Comparison of ENCODE assay signal across 12 cellular contexts in the genomic region with DNA sequence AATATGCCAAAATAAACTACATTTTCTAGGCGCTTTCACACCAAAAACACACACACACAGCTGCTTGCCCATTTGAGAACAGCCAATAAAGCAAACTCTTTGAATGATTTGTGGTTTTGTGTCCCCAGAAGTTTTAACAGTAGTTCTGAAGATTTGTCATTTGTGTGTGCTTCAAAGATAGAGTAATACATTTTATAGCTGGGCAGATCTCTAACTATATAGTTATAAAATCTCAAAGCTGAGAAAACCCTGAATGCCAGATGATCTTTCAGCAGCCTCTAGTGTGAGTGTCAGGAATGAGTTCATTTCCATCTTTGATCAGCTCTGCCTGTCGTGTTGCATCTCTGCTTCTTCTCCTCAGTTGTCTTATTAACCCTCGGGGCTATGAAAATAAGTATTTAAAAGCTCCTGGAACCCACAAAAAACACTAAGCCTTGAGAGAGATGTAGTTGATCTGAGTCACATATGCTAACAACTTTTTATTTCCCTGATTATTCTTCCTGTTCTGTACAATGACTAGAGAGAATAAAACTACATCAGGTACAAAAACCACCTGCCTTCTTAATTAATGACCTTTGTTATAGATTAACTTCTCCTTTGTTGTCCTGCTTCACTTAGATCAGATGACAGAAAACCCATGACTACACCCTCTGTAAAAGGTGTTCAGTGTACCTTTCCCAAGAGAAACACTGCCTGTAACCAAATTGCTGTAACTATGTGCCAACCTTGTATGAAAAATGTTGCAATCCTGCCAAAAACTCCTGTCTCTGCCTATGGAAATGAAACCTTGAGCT. TPM values are rescaled to one million over a fixed set of nuclear protein-coding genes. Genes with fewer than 3 reads are reported as not detected.
DNase-seq lines count a peak whose midpoint lies in the region; ATAC-seq, FAIRE-seq and TF ChIP-seq lines count a peak whose summit lies in the region.
"Had no signal": no experiment of that assay in that cellular context is flagged by ENCODE, and none has a peak within 500 bp of the region (broad histone marks: within the 10 kb centered on the region; RNA-seq: fewer than 3 reads in every experiment).

No MANE protein-coding gene starts in this region.

- H4K20me1 ChIP-seq in endothelial cell of umbilical vein (replicated peaks; ENCODE audit: control insufficient read depth, extremely low read depth, insufficient read depth, low read length): no peaks in the 10 kb centered on the region
- H4K20me1 ChIP-seq: BLaER1 had no signal

- BruUV-seq in Calu3 (replicated peaks; lab: Mats Ljungman, UMichigan) (no TSS peak), endothelial cell of umbilical vein (replicated peaks; lab: Mats Ljungman, UMichigan) (no TSS peak)

- intact Hi-C loops in Calu3 (cut with micrococcal nuclease; ENCODE audit: unreplicated experiment): loop anchor here (1.0 to 10.0 kb wide), 6 partner anchors 24 to 710 kb away; no protein-coding TSS in a partner anchor
- intact Hi-C loops in endothelial cell of umbilical vein (cut with micrococcal nuclease): loop anchor here (2.0 kb wide), 2 partner anchors 76 to 98 kb away; a partner anchor contains a TSS

- peaks cover 15% of the 10 kb centered on the region for H3K36me3 Mint-ChIP-seq in Calu3 (ENCODE audit: insufficient read depth, unreplicated experiment)
- H3K36me3 Mint-ChIP-seq in naive thymus-derived CD8-positive, alpha-beta T cell: no peaks in the 10 kb centered on the region

- no peaks in the 10 kb centered on the region for H3K9me3 Mint-ChIP-seq in Calu3 (ENCODE audit: low read depth, unreplicated experiment)
- H3K9me3 Mint-ChIP-seq in naive thymus-derived CD8-positive, alpha-beta T cell: no peaks in the 10 kb centered on the region

- no peaks in the 10 kb centered on the region for H3K36me3 ChIP-seq in endothelial cell of umbilical vein (ENCODE audit: control insufficient read depth in 2 of 2, extremely low read depth in 1 of 2, insufficient read depth in 2 of 2, low read length in 2 of 2)
- H3K36me3 ChIP-seq: BLaER1 had no signal

- no peaks in the 10 kb centered on the region for H3K9me1 ChIP-seq in endothelial cell of umbilical vein (replicated peaks; ENCODE audit: control insufficient read depth, extremely low read depth, insufficient read depth, low read length)

- TF ChIP-seq CTCF in Calu3 (IDR thresholded peaks at IDR 0.05; ENCODE audit: unreplicated experiment) (no peak), endothelial cell of umbilical vein (IDR thresholded peaks at IDR 0.05; ENCODE audit: extremely low read depth in 1 of 2, insufficient read depth in 1 of 2, low read depth in 1 of 2, low read length in 2 of 2) (no peak)

- no peaks in the 10 kb centered on the region for H3K79me2 ChIP-seq in endothelial cell of umbilical vein (ENCODE audit: control insufficient read depth, insufficient read depth, low read length)

- dilution Hi-C loops in endothelial cell of umbilical vein (cut with MboI; ENCODE audit: extremely low pct_ligation_motif_present, low sequenced_read_pairs): no loop called here

- no peaks in the 10 kb centered on the region for H3K4me1 ChIP-seq in endothelial cell of umbilical vein (ENCODE audit: control insufficient read depth, extremely low read depth, insufficient read depth, low read length)

- peaks cover 46% of the 10 kb centered on the region for H3K4me1 Mint-ChIP-seq in Calu3 (ENCODE audit: low read depth, unreplicated experiment)
- H3K4me1 Mint-ChIP-seq in naive thymus-derived CD8-positive, alpha-beta T cell: peaks cover 11 to 29% (median 21%) of the 10 kb centered on the region in 4 donors

- peak overlapping the region; percentile 45 for H3K4me3 Mint-ChIP-seq in Calu3 (ENCODE audit: low read depth, unreplicated experiment)
- H3K4me3 Mint-ChIP-seq in naive thymus-derived CD8-positive, alpha-beta T cell: peak overlapping the region in 7 of 10 donors; percentile 5 to 80 (median 33)

- H3K27ac Mint-ChIP-seq in Calu3 (ENCODE audit: unreplicated experiment): peak overlapping the region; percentile 87
- H3K27ac Mint-ChIP-seq in naive thymus-derived CD8-positive, alpha-beta T cell: peak overlapping the region in 5 of 10 donors; percentile 6 to 95 (median 57)

- CTCF ChIA-PET in Calu3 (lab: Charles Lee) (interaction anchor here (0.5 to 6.7 kb wide), 11 partner anchors 11 to 328 kb away, joined by 3 to 80 read pairs (median 4); a partner anchor contains a TSS), endothelial cell of umbilical vein (lab: Charles Lee) (interaction anchor here (0.6 to 4.3 kb wide), 10 partner anchors 11 to 710 kb away, joined by 3 to 19 read pairs (median 4); no protein-coding TSS in a partner anchor)

- H3K27ac ChIP-seq in endothelial cell of umbilical vein (ENCODE audit: insufficient read depth, low read depth, low read length): no peak overlapping the region
- H3K27ac ChIP-seq: BLaER1 had no signal

- no peak overlapping the region for H3K9ac ChIP-seq in endothelial cell of umbilical vein (replicated peaks; ENCODE audit: extremely low read depth, insufficient read depth, low read length)
- H3K9ac ChIP-seq: BLaER1 had no signal

- H2AFZ ChIP-seq in endothelial cell of umbilical vein (ENCODE audit: low read depth, low read length): no peak overlapping the region

- H3K4me3 ChIP-seq in endothelial cell of umbilical vein (replicated peaks in 1 of 3; ENCODE audit: insufficient read depth in 1 of 3, low read depth in 1 of 3, low read length in 3 of 3): no peak overlapping the region
- H3K4me3 ChIP-seq: BLaER1 had no signal

- H3K27me3 Mint-ChIP-seq in Calu3 (ENCODE audit: unreplicated experiment): no peaks in the 10 kb centered on the region
- H3K27me3 Mint-ChIP-seq in naive thymus-derived CD8-positive, alpha-beta T cell: no peaks in the 10 kb centered on the region

- ATAC-seq in naive thymus-derived CD8-positive, alpha-beta T cell: no peak
- ATAC-seq in HG03571 (IDR thresholded peaks at IDR 0.05; ENCODE audit: unreplicated experiment) (no peak), GM18511 (IDR thresholded peaks at IDR 0.05; ENCODE audit: unreplicated experiment) (no peak), GM19455 (IDR thresholded peaks at IDR 0.05; ENCODE audit: unreplicated experiment) (no peak)

- peak; percentile 38 for DNase-seq in Calu3
- DNase-seq in NCI-H2107 treated with DMSO at 0.1 percent for 48 hours (lab: John Stamatoyannopoulos, UW; ENCODE audit: unreplicated experiment): peak; percentile 77
- no peak for DNase-seq in endothelial cell of umbilical vein (ENCODE audit: low read depth, low spot score)
- no peak for DNase-seq in naive thymus-derived CD8-positive, alpha-beta T cell
- no peak for DNase-seq in stimulated activated CD4-positive, alpha-beta T cell treated with anti-CD3 and anti-CD28 coated beads, Interleukin-4, amount 100 ng/mL, for 24 hours
- DNase-seq: activated CD4-positive, alpha-beta T cell treated with anti-CD3 and anti-CD28 coated beads for 48 hours; Karpas-422 had no signal

- no peaks in the 10 kb centered on the region for H3K9me3 ChIP-seq in endothelial cell of umbilical vein (replicated peaks; ENCODE audit: control insufficient read depth, insufficient read depth, low read length)
- H3K9me3 ChIP-seq: BLaER1 had no signal

- no peak for TF ChIP-seq POLR2A in endothelial cell of umbilical vein (IDR thresholded peaks at IDR 0.05; ENCODE audit: low read depth, low read length)

- POLR2A ChIA-PET in endothelial cell of umbilical vein (lab: Charles Lee): no interaction called here
- POLR2A ChIA-PET in naive thymus-derived CD8-positive, alpha-beta T cell (lab: Charles Lee): interaction anchor here (2.2 kb wide), 1 partner anchor 76 kb away, joined by 5 read pairs; a partner anchor contains a TSS

- H3K27me3 ChIP-seq in endothelial cell of umbilical vein (ENCODE audit: control insufficient read depth in 2 of 2, insufficient read depth in 2 of 2, low read length in 2 of 2): peaks cover 2 to 8% of the 10 kb centered on the region in 2 experiments
- H3K27me3 ChIP-seq: BLaER1 had no signal

- peak; percentile 42 for FAIRE-seq in endothelial cell of umbilical vein (lab: Jason Lieb, UNC)

- peak overlapping the region; percentile 16 for H3K4me2 ChIP-seq in endothelial cell of umbilical vein (ENCODE audit: insufficient read depth, low read length)

TF ChIP-seq in endothelial cell of umbilical vein, 7 proteins besides CTCF, POLR2A, EP300 and RAD21:
- TF ChIP-seq POLR2AphosphoS5 (IDR thresholded peaks at IDR 0.05; ENCODE audit: insufficient read depth, low read depth, low read length) (no peak), EZH2 (IDR thresholded peaks at IDR 0.05; ENCODE audit: borderline replicate concordance, low read depth, low read length, severe bottlenecking) (no peak), FOS (IDR thresholded peaks at IDR 0.05; ENCODE audit: borderline replicate concordance, insufficient read depth, low read length) (no peak), MYC (IDR thresholded peaks at IDR 0.05; ENCODE audit: low read depth, low read length) (no peak), JUN (IDR thresholded peaks at IDR 0.05; ENCODE audit: borderline replicate concordance, insufficient read depth, insufficient read length, low read depth) (no peak)

RNA-seq across cellular contexts. Expression of a gene that starts 30.0 kb away (rescaled TPM):
- total RNA-seq in Calu3 (2022): 7.5 and 10.5 TPM in 2 replicates
- not detected in 2 replicates for total RNA-seq in endothelial cell of umbilical vein
- not detected in 2 replicates for polyA plus RNA-seq in endothelial cell of umbilical vein
- polyA plus RNA-seq in endothelial cell of umbilical vein (2011; cell fraction: cytosol; rRNA removed): not detected in 2 replicates
- polyA plus RNA-seq in endothelial cell of umbilical vein (2011; cell fraction: nucleus; rRNA removed): 0.07 and 0.09 TPM in 2 replicates
- 0.08 TPM in 1 of 2 replicates, not detected in the other for polyA plus RNA-seq in endothelial cell of umbilical vein (2012)
- polyA minus RNA-seq in endothelial cell of umbilical vein: not detected in 2 replicates
- not detected for polyA minus RNA-seq in endothelial cell of umbilical vein (2011; cell fraction: cytosol; rRNA and poly(A)+ RNA removed)
- 0.38 TPM in 1 of 2 replicates, not detected in the other for polyA minus RNA-seq in endothelial cell of umbilical vein (2011; cell fraction: nucleus; rRNA and poly(A)+ RNA removed)
- total RNA-seq in naive thymus-derived CD8-positive, alpha-beta T cell: 1 to 10 TPM in 1 of 2 experiments, under 1 TPM in 1; 0.49 to 1.2 TPM
- polyA plus RNA-seq in naive thymus-derived CD8-positive, alpha-beta T cell: under 1 TPM; 0.21 to 0.24 (median 0.24) TPM
- total RNA-seq: myocyte had no signal

Comparison
In these comparisons a context has a peak if more than half of its experiments do, and no peak if none do; other contexts are left out.
1. DNase-seq: peak in Calu3 (single experiment) and NCI-H2107 treated with DMSO at 0.1 percent for 48 hours (single experiment); none in endothelial cell of umbilical vein (single experiment), naive thymus-derived CD8-positive, alpha-beta T cell (0 of 10) and stimulated activated CD4-positive, alpha-beta T cell treated with anti-CD3 and anti-CD28 coated beads, Interleukin-4, amount 100 ng/mL, for 24 hours (single experiment).